ENCODE assay signal across 17 cellular contexts in the genomic region with DNA sequence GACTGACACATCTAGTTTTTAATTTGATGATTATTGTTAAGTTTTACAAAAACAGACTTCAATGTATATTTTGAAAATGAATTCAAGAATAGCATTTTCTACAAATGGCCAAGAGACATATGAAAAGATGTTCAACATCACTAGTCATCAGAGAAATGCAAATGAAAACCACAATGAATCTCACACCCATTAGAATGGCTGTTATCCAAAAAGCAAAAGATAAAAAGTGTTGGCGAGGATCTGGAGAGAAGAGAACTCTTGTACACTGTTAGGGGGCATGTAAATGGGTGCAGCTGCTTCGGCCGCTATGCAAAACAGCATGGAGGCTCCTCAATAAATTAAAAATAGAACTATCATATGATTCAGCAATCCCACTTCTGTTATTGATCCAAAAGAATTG.
"Had no signal": no experiment of that assay in that cellular context is flagged by ENCODE, and none has a peak within 500 bp of the region (broad histone marks: within the 10 kb centered on the region; RNA-seq: fewer than 3 reads in every experiment).

No MANE protein-coding gene starts in this region.

- H3K4me2 ChIP-seq: hepatocyte had no signal

- H3K27ac ChIP-seq: hepatocyte, pancreas, tibial nerve had no signal

- DNase-seq: activated CD4-positive, alpha-beta T cell treated with anti-CD3 and anti-CD28 coated beads for 48 hours; activated CD8-positive, alpha-beta T cell treated with anti-CD3 and anti-CD28 coated beads for 36 hours; activated gamma-delta T cell; activated T-cell treated with anti-CD3 and anti-CD28 coated beads, Interleukin-2, amount 50 U/mL, for 48 hours; anterior cingulate cortex; endodermal cell; erythroblast; islet precursor cell; pancreas; stimulated activated CD4-positive, alpha-beta T cell treated with anti-CD3 and anti-CD28 coated beads, Interleukin-15, amount 100 ng/mL, for 24 hours; stimulated activated CD4-positive, alpha-beta T cell treated with anti-CD3 and anti-CD28 coated beads, Interleukin-4, amount 100 ng/mL, for 24 hours; stimulated activated naive CD4-positive, alpha-beta T cell treated with Interleukin-2 at 50 U/mL for 16 hours; substantia nigra had no signal

- ATAC-seq: activated CD8-positive, alpha-beta T cell treated with anti-CD3 and anti-CD28 coated beads for 36 hours; pancreas; WTC11 had no signal

- H2AFZ ChIP-seq: hepatocyte had no signal

- H3K4me1 ChIP-seq: pancreas had no signal

- H3K79me2 ChIP-seq: hepatocyte had no signal

- H3K27me3 ChIP-seq: hepatocyte, pancreas, tibial nerve had no signal

- H3K4me3 ChIP-seq: hepatocyte, lung, pancreas, tibial nerve had no signal

- H3K9me3 ChIP-seq: pancreas, tibial nerve had no signal

- H3K36me3 ChIP-seq: pancreas, tibial nerve had no signal
